Comparison of ENCODE assay signal across 10 cellular contexts in the genomic region with DNA sequence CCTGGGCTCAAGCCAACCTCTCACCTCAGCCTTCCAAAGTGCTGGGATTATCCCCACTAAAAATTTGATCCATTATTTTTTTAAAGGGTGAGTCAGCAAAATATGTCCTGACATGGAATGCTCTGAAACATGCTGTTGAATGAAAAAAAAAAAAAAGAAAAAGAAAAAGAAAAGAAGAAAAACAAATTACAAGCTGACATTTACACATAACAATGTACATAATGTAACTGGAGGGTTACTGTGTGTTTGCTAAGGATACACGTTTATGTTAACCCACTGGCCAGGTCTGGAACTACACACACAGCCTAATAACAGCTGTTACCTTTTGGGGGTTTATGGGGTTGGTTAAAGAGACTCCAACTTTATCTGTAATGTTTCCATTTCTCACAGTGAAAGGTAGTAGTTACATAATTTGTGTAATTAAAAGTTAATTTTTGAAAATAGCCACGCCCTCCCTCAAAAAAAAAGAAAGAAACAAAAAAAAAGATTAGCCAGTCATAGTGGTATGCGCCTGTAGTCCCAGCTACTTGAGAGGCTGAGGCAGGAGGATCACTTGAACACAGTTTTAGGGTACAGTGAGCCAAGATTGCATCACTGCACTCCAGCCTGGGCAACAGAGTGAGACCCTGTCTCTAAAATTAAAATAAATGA. TPM values are rescaled to one million over a fixed set of nuclear protein-coding genes. Genes with fewer than 3 reads are reported as not detected.
A peak's percentile ranks its signal among the peaks of the same experiment; 100 is the strongest.
DNase-seq lines count a peak whose midpoint lies in the region; ATAC-seq and TF ChIP-seq lines count a peak whose summit lies in the region.
"Had no signal": no experiment of that assay in that cellular context is flagged by ENCODE, and none has a peak within 500 bp of the region (broad histone marks: within the 10 kb centered on the region; RNA-seq: fewer than 3 reads in every experiment).

No MANE protein-coding gene starts in this region.

- H3K4me3 ChIP-seq in BE2C (ENCODE audit: low read depth, low read length) (no peak overlapping the region), adipocyte (ENCODE audit: low read length) (no peak overlapping the region)
- H3K4me3 ChIP-seq in effector memory CD4-positive, alpha-beta T cell (ENCODE audit: insufficient read depth, low read depth, low read length, poor library complexity, severe bottlenecking), result no peak overlapping the region

- H3K9me3 Mint-ChIP-seq in activated CD4-positive, alpha-beta T cell treated with anti-CD3 and anti-CD28 coated beads, Interleukin-2, amount 10 ng/mL, durations not matched to agents 7 days and 5 days, result no peaks in the 10 kb centered on the region

- peak; percentile 21; the same call in 1 of the 2 replicates for TF ChIP-seq CTCF in BE2C (IDR thresholded peaks at IDR 0.05; ENCODE audit: low read depth, low read length)

- no peak overlapping the region for H3K4me3 Mint-ChIP-seq in activated CD4-positive, alpha-beta T cell treated with anti-CD3 and anti-CD28 coated beads, Interleukin-2, amount 10 ng/mL, durations not matched to agents 7 days and 5 days

- H3K9ac ChIP-seq in adipocyte (ENCODE audit: low read length), result peak overlapping the region; percentile 54

- DNase-seq in BE2C (no peak), HEK293T (ENCODE audit: extremely low spot score) (peak; percentile 52), adipocyte (ENCODE audit: low read depth) (peak; percentile 71), iPS-NIHi11 (ENCODE audit: low spot score) (peak; percentile 38)
- DNase-seq in effector memory CD4-positive, alpha-beta T cell, result no peak
- DNase-seq in activated CD4-positive, alpha-beta T cell treated with anti-CD3 and anti-CD28 coated beads, Interleukin-2, amount 10 ng/mL, durations not matched to agents 7 days and 5 days, result no peak
- DNase-seq: GDM1 had no signal

- no peak overlapping the region for H3K27ac Mint-ChIP-seq in activated CD4-positive, alpha-beta T cell treated with anti-CD3 and anti-CD28 coated beads, Interleukin-2, amount 10 ng/mL, durations not matched to agents 7 days and 5 days

- H3K9me3 ChIP-seq in BE2C (no peaks in the 10 kb centered on the region), adipocyte (ENCODE audit: control insufficient read depth, low read length) (no peaks in the 10 kb centered on the region)
- no peaks in the 10 kb centered on the region for H3K9me3 ChIP-seq in effector memory CD4-positive, alpha-beta T cell (ENCODE audit: control insufficient read depth, low read length)
- H3K9me3 ChIP-seq: neutrophil had no signal

- no peaks in the 10 kb centered on the region for H3K27me3 ChIP-seq in BE2C
- H3K27me3 ChIP-seq in adipocyte (replicated peaks; ENCODE audit: control insufficient read depth, insufficient read depth, low read length), result no peaks in the 10 kb centered on the region
- H3K27me3 ChIP-seq in effector memory CD4-positive, alpha-beta T cell (replicated peaks; ENCODE audit: control insufficient read depth, insufficient read depth, low read length, poor library complexity, severe bottlenecking), result peaks cover 12% of the 10 kb centered on the region

- no peaks in the 10 kb centered on the region for H3K4me1 Mint-ChIP-seq in activated CD4-positive, alpha-beta T cell treated with anti-CD3 and anti-CD28 coated beads, Interleukin-2, amount 10 ng/mL, durations not matched to agents 7 days and 5 days

- H3K4me1 ChIP-seq in BE2C (no peaks in the 10 kb centered on the region), adipocyte (ENCODE audit: control insufficient read depth, insufficient read depth, low read length) (peaks cover 32% of the 10 kb centered on the region)
- peaks cover 5% of the 10 kb centered on the region for H3K4me1 ChIP-seq in effector memory CD4-positive, alpha-beta T cell (ENCODE audit: control insufficient read depth, insufficient read depth, low read length, poor library complexity, severe bottlenecking)

- no peaks in the 10 kb centered on the region for H3K36me3 Mint-ChIP-seq in activated CD4-positive, alpha-beta T cell treated with anti-CD3 and anti-CD28 coated beads, Interleukin-2, amount 10 ng/mL, durations not matched to agents 7 days and 5 days (ENCODE audit: low read depth)

- H3K36me3 ChIP-seq in BE2C (no peaks in the 10 kb centered on the region), adipocyte (ENCODE audit: control insufficient read depth, insufficient read depth, low read length, severe bottlenecking) (no peaks in the 10 kb centered on the region)
- no peaks in the 10 kb centered on the region for H3K36me3 ChIP-seq in effector memory CD4-positive, alpha-beta T cell (ENCODE audit: control insufficient read depth, insufficient read depth, low read length)
- H3K36me3 ChIP-seq: neutrophil had no signal

- POLR2A ChIA-PET in HEK293T (lab: Yijun Ruan, JAX), result interaction anchor here (0.7 kb wide), 1 partner anchor 21 kb away, joined by 3 read pairs; no protein-coding TSS in a partner anchor
- POLR2A ChIA-PET in activated CD4-positive, alpha-beta T cell treated with anti-CD3 and anti-CD28 coated beads, Interleukin-2, amount 10 ng/mL, durations not matched to agents 7 days and 5 days (lab: Charles Lee), result no interaction called here

- ATAC-seq in HG03571 (IDR thresholded peaks at IDR 0.05; ENCODE audit: unreplicated experiment), result no peak
- no peak for ATAC-seq in HG03139 (IDR thresholded peaks at IDR 0.05; ENCODE audit: unreplicated experiment)

- CTCF ChIA-PET in HEK293T (lab: Yijun Ruan, JAX), result interaction anchor here (0.5 to 6.7 kb wide), 5 partner anchors 12 to 302 kb away, joined by 3 to 38 read pairs (median 4); no protein-coding TSS in a partner anchor
- CTCF ChIA-PET in activated CD4-positive, alpha-beta T cell treated with anti-CD3 and anti-CD28 coated beads, Interleukin-2, amount 10 ng/mL, durations not matched to agents 7 days and 5 days (lab: Charles Lee), result interaction anchor here (0.6 to 3.3 kb wide), 7 partner anchors 10 to 1124 kb away, joined by 3 to 23 read pairs (median 3); no protein-coding TSS in a partner anchor

- peaks cover 14% of the 10 kb centered on the region for H3K27me3 Mint-ChIP-seq in activated CD4-positive, alpha-beta T cell treated with anti-CD3 and anti-CD28 coated beads, Interleukin-2, amount 10 ng/mL, durations not matched to agents 7 days and 5 days

- H3K27ac ChIP-seq in effector memory CD4-positive, alpha-beta T cell (ENCODE audit: insufficient read depth, low read length, poor library complexity, severe bottlenecking), result no peak overlapping the region
- H3K27ac ChIP-seq: neutrophil had no signal

TF ChIP-seq in HEK293T, 16 proteins besides CTCF, POLR2A, EP300 and RAD21:
- TF ChIP-seq HDGF (IDR thresholded peaks at IDR 0.05; ENCODE audit: borderline replicate concordance) (no peak), FOXM1 (IDR thresholded peaks at IDR 0.05; ENCODE audit: borderline replicate concordance) (no peak), TARDBP (IDR thresholded peaks at IDR 0.05) (no peak), CTBP1 (IDR thresholded peaks at IDR 0.05; ENCODE audit: borderline replicate concordance) (no peak), BHLHE40 (IDR thresholded peaks at IDR 0.05; ENCODE audit: borderline replicate concordance) (no peak), ARNT (IDR thresholded peaks at IDR 0.05) (no peak), ELF4 (IDR thresholded peaks at IDR 0.05) (no peak), PKNOX1 (IDR thresholded peaks at IDR 0.05) (no peak), SUZ12 (IDR thresholded peaks at IDR 0.05) (no peak), L3MBTL2 (conservative IDR thresholded peaks at IDR 0.05) (no peak), FOXA1 (IDR thresholded peaks at IDR 0.05) (no peak), FOXK2 (IDR thresholded peaks at IDR 0.05) (no peak), SP1 (IDR thresholded peaks at IDR 0.05) (no peak), LEF1 (IDR thresholded peaks at IDR 0.05; ENCODE audit: borderline replicate concordance) (no peak), NFRKB (IDR thresholded peaks at IDR 0.05) (no peak), ZNF384 (IDR thresholded peaks at IDR 0.05) (no peak)
TF ChIP-seq in HEK293T: peak in this region for 0.

RNA-seq across cellular contexts. Expression of gene MESP2, which starts 3.1 kb away (rescaled TPM):
- not detected for polyA plus RNA-seq in BE2C (2012; ENCODE audit: insufficient read depth, insufficient read length, low read depth)
- not detected for total RNA-seq in activated CD4-positive, alpha-beta T cell treated with anti-CD3 and anti-CD28 coated beads, Interleukin-2, amount 10 ng/mL, durations not matched to agents 7 days and 5 days

RNA-seq across cellular contexts. Expression of gene MESP1, which starts 22.0 kb away (rescaled TPM):
- polyA plus RNA-seq in BE2C (2012; ENCODE audit: insufficient read depth, insufficient read length, low read depth), result 8.4 TPM
- total RNA-seq in activated CD4-positive, alpha-beta T cell treated with anti-CD3 and anti-CD28 coated beads, Interleukin-2, amount 10 ng/mL, durations not matched to agents 7 days and 5 days, result 1 to 10 TPM; 1.1 to 1.6 TPM

RNA-seq across cellular contexts. Expression of gene ANPEP, which starts 41.6 kb away (rescaled TPM):
- 1.4 TPM for polyA plus RNA-seq in BE2C (2012; ENCODE audit: insufficient read depth, insufficient read length, low read depth)
- total RNA-seq in activated CD4-positive, alpha-beta T cell treated with anti-CD3 and anti-CD28 coated beads, Interleukin-2, amount 10 ng/mL, durations not matched to agents 7 days and 5 days, result 1 to 10 TPM; 1.4 to 2.0 TPM

Comparison
In these comparisons a context has a peak if more than half of its experiments do, and no peak if none do; other contexts are left out.
1. DNase-seq: peak in HEK293T (single experiment), adipocyte (single experiment) and iPS-NIHi11 (single experiment); none in BE2C (single experiment), effector memory CD4-positive, alpha-beta T cell (0 of 3) and activated CD4-positive, alpha-beta T cell treated with anti-CD3 and anti-CD28 coated beads, Interleukin-2, amount 10 ng/mL, durations not matched to agents 7 days and 5 days (single experiment).